8 cellular contexts compared by ENCODE assay signal in the genomic region with DNA sequence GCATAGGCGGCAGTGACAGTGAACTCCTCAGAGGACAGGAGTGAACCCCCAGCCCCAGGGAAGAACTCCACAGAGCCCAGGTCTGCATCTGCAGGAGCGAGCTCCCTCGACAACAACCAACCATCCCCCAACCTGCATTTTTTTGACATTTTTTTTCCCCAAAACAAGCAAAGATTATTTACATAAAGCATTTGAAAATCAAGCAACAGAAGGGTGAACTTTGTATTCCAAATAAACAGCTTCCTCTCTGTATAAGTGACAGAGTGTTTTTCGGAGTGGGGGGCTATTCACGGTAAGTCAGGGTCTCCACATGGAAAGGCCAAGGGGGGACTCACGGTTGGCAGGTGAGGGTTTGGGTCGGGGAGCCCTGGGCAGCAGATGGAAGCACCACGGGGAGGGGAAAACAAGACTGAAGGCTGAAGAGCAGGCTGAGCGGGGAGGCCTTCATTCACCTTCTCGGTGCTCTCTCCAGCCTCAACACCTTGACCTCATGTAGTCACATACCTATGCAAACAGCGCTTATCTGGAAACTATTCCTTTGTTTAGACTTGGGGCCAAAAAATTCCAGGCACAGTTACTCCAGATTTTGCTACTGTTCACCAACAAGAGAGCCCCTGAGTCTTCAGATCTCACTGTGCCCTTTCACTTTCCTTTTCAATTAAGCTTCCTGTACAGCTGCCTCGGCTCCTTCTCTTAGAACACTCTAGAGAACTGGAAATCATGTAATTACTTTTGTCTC. TPM values are rescaled to one million over a fixed set of nuclear protein-coding genes. Genes with fewer than 3 reads are reported as not detected.
A peak's percentile ranks its signal among the peaks of the same experiment; 100 is the strongest.
DNase-seq lines count a peak whose midpoint lies in the region; ATAC-seq and TF ChIP-seq lines count a peak whose summit lies in the region.

No MANE protein-coding gene starts in this region.

- peaks cover 86 to 98% (median 97%) of the 10 kb centered on the region in 10 experiments for H3K4me1 ChIP-seq in BLaER1 treated with 17β-estradiol and CSF1 and Interleukin-3, amounts not matched to agents 10 nM and 100 nM
- peaks cover 17 to 91% (median 51%) of the 10 kb centered on the region in 3 donors for H3K4me1 ChIP-seq in esophagus squamous epithelium

- DNase-seq in Kasumi-1 (lab: John Stamatoyannopoulos, UW) (peak; percentile 68 to 79), esophagus squamous epithelium (lab: John Stamatoyannopoulos, UW) (no peak), T1000 (lab: John Stamatoyannopoulos, UW) (no peak), amniotic stem cell (lab: John Stamatoyannopoulos, UW) (no peak)
- DNase-seq in activated CD8-positive, alpha-beta memory T cell treated with anti-CD3 and anti-CD28 coated beads, Interleukin-2, amount 10 ng/mL, durations not matched to agents 7 days and 5 days = peak; percentile 51
- DNase-seq in natural killer cell treated with Interleukin-12 subunit alpha and Interleukin-12 subunit beta and Interleukin-15 and Interleukin-18, amount 100 ng/mL, for 72 hours (ENCODE audit: low spot score) = no peak

- peak overlapping the region; percentile 79 to 97 (median 92) for H3K4me2 ChIP-seq in BLaER1 treated with 17β-estradiol and CSF1 and Interleukin-3, amounts not matched to agents 10 nM and 100 nM

- H3K9me3 Mint-ChIP-seq in activated CD8-positive, alpha-beta memory T cell treated with anti-CD3 and anti-CD28 coated beads, Interleukin-2, amount 10 ng/mL, durations not matched to agents 7 days and 5 days (ENCODE audit: low read depth) = no peaks in the 10 kb centered on the region
- H3K9me3 Mint-ChIP-seq in natural killer cell treated with Interleukin-12 subunit alpha and Interleukin-12 subunit beta and Interleukin-15 and Interleukin-18, amount 100 ng/mL, for 72 hours = no peaks in the 10 kb centered on the region

- H3K4me3 Mint-ChIP-seq in activated CD8-positive, alpha-beta memory T cell treated with anti-CD3 and anti-CD28 coated beads, Interleukin-2, amount 10 ng/mL, durations not matched to agents 7 days and 5 days = peak overlapping the region; percentile 92
- H3K4me3 Mint-ChIP-seq in natural killer cell treated with Interleukin-12 subunit alpha and Interleukin-12 subunit beta and Interleukin-15 and Interleukin-18, amount 100 ng/mL, for 72 hours = peak overlapping the region; percentile 75

- WGBS in esophagus squamous epithelium, 2 donors = 12 to 15% methylated on average over 12 of the region's 12 CpGs

- H3K9ac ChIP-seq in BLaER1 treated with 17β-estradiol and CSF1 and Interleukin-3, amounts not matched to agents 10 nM and 100 nM = peak overlapping the region; percentile 75 to 84 (median 81)

- no peaks in the 10 kb centered on the region for H3K9me3 ChIP-seq in BLaER1 treated with 17β-estradiol and CSF1 and Interleukin-3, amounts not matched to agents 10 nM and 100 nM (replicated peaks in 1 of 11)
- no peaks in the 10 kb centered on the region for H3K9me3 ChIP-seq in esophagus squamous epithelium

- 0 out of 22 replicates have a peak, but pooled peaks cover 0 to 5% (median 0%) of the 10 kb centered on the region in 11 experiments for H4K20me1 ChIP-seq in BLaER1 treated with 17β-estradiol and CSF1 and Interleukin-3, amounts not matched to agents 10 nM and 100 nM

- no peaks in the 10 kb centered on the region for H3K27me3 ChIP-seq in BLaER1 treated with 17β-estradiol and CSF1 and Interleukin-3, amounts not matched to agents 10 nM and 100 nM
- no peaks in the 10 kb centered on the region for H3K27me3 ChIP-seq in esophagus squamous epithelium

- H3K27me3 Mint-ChIP-seq in activated CD8-positive, alpha-beta memory T cell treated with anti-CD3 and anti-CD28 coated beads, Interleukin-2, amount 10 ng/mL, durations not matched to agents 7 days and 5 days = peaks cover 3% of the 10 kb centered on the region
- peaks cover 4 to 13% of the 10 kb centered on the region in 2 donors for H3K27me3 Mint-ChIP-seq in natural killer cell treated with Interleukin-12 subunit alpha and Interleukin-12 subunit beta and Interleukin-15 and Interleukin-18, amount 100 ng/mL, for 72 hours

- ATAC-seq in GM19351 (IDR thresholded peaks at IDR 0.05; ENCODE audit: unreplicated experiment) = peak; percentile 69
- ATAC-seq in activated CD8-positive, alpha-beta memory T cell treated with anti-CD3 and anti-CD28 coated beads, Interleukin-2, amount 10 ng/mL, durations not matched to agents 7 days and 5 days = peak; percentile 93
- peak; percentile 80 to 88 for ATAC-seq in natural killer cell treated with Interleukin-12 subunit alpha and Interleukin-12 subunit beta and Interleukin-15 and Interleukin-18, amount 100 ng/mL, for 72 hours

- H3K36me3 Mint-ChIP-seq in activated CD8-positive, alpha-beta memory T cell treated with anti-CD3 and anti-CD28 coated beads, Interleukin-2, amount 10 ng/mL, durations not matched to agents 7 days and 5 days = peaks cover 3% of the 10 kb centered on the region
- no peaks in the 10 kb centered on the region for H3K36me3 Mint-ChIP-seq in natural killer cell treated with Interleukin-12 subunit alpha and Interleukin-12 subunit beta and Interleukin-15 and Interleukin-18, amount 100 ng/mL, for 72 hours

- H3K36me3 ChIP-seq in BLaER1 treated with 17β-estradiol and CSF1 and Interleukin-3, amounts not matched to agents 10 nM and 100 nM = no peaks in the 10 kb centered on the region
- H3K36me3 ChIP-seq in esophagus squamous epithelium = no peaks in the 10 kb centered on the region

- peak overlapping the region; percentile 78 to 90 (median 86) for H3K27ac ChIP-seq in BLaER1 treated with 17β-estradiol and CSF1 and Interleukin-3, amounts not matched to agents 10 nM and 100 nM
- H3K27ac ChIP-seq in esophagus squamous epithelium = peak overlapping the region; percentile 86 to 90 (median 89)

- TF ChIP-seq CTCF in esophagus squamous epithelium (IDR thresholded peaks at IDR 0.05) = no peak

- H3K27ac Mint-ChIP-seq in activated CD8-positive, alpha-beta memory T cell treated with anti-CD3 and anti-CD28 coated beads, Interleukin-2, amount 10 ng/mL, durations not matched to agents 7 days and 5 days = peak overlapping the region; percentile 97
- peak overlapping the region; percentile 81 to 96 for H3K27ac Mint-ChIP-seq in natural killer cell treated with Interleukin-12 subunit alpha and Interleukin-12 subunit beta and Interleukin-15 and Interleukin-18, amount 100 ng/mL, for 72 hours

- TF ChIP-seq POLR2A in esophagus squamous epithelium (IDR thresholded peaks at IDR 0.05) = no peak

- H3K4me1 Mint-ChIP-seq in activated CD8-positive, alpha-beta memory T cell treated with anti-CD3 and anti-CD28 coated beads, Interleukin-2, amount 10 ng/mL, durations not matched to agents 7 days and 5 days = peaks cover 58% of the 10 kb centered on the region
- H3K4me1 Mint-ChIP-seq in natural killer cell treated with Interleukin-12 subunit alpha and Interleukin-12 subunit beta and Interleukin-15 and Interleukin-18, amount 100 ng/mL, for 72 hours (ENCODE audit: low read depth in 2 of 2) = peaks cover 14 to 37% of the 10 kb centered on the region in 2 donors

- CTCF ChIA-PET in activated CD8-positive, alpha-beta memory T cell treated with anti-CD3 and anti-CD28 coated beads, Interleukin-2, amount 10 ng/mL, durations not matched to agents 7 days and 5 days (lab: Charles Lee) = interaction anchor here (0.5 to 3.1 kb wide), 10 partner anchors 12 to 191 kb away, joined by 3 to 17 read pairs (median 3); a partner anchor contains a TSS

- peak overlapping the region; percentile 48 to 67 (median 57) for H3K4me3 ChIP-seq in BLaER1 treated with 17β-estradiol and CSF1 and Interleukin-3, amounts not matched to agents 10 nM and 100 nM
- peak overlapping the region; percentile 23 to 63 (median 44) for H3K4me3 ChIP-seq in esophagus squamous epithelium

- intact Hi-C loops in esophagus squamous epithelium (cut with DNase I) = no loop called here

RNA-seq across cellular contexts. Expression of a gene that starts 27.6 kb away (rescaled TPM):
- total RNA-seq in activated CD8-positive, alpha-beta memory T cell treated with anti-CD3 and anti-CD28 coated beads, Interleukin-2, amount 10 ng/mL, durations not matched to agents 7 days and 5 days = 10 to 100 TPM in 1 of 2 experiments, 1 to 10 TPM in 1; 6.4 to 10.7 TPM
- 10 to 100 TPM; 13.6 to 21.2 (median 15.6) TPM for total RNA-seq in esophagus squamous epithelium
- total RNA-seq in natural killer cell treated with Interleukin-12 subunit alpha and Interleukin-12 subunit beta and Interleukin-15 and Interleukin-18, amount 100 ng/mL, for 72 hours = 1 to 10 TPM; 1.4 to 2.2 TPM

RNA-seq across cellular contexts. Expression of a gene that starts 47.1 kb away (rescaled TPM):
- total RNA-seq in activated CD8-positive, alpha-beta memory T cell treated with anti-CD3 and anti-CD28 coated beads, Interleukin-2, amount 10 ng/mL, durations not matched to agents 7 days and 5 days = 10 to 100 TPM; 10.8 to 13.4 TPM
- 1 to 10 TPM; 4.7 to 9.2 (median 5.4) TPM for total RNA-seq in esophagus squamous epithelium
- total RNA-seq in natural killer cell treated with Interleukin-12 subunit alpha and Interleukin-12 subunit beta and Interleukin-15 and Interleukin-18, amount 100 ng/mL, for 72 hours = 10 to 100 TPM; 12.9 to 22.1 TPM

Comparison
In these comparisons a context has a peak if more than half of its experiments do, and no peak if none do; other contexts are left out.
1. DNase-seq: peak in Kasumi-1 (2 of 2) and activated CD8-positive, alpha-beta memory T cell treated with anti-CD3 and anti-CD28 coated beads, Interleukin-2, amount 10 ng/mL, durations not matched to agents 7 days and 5 days (single experiment); none in esophagus squamous epithelium (single experiment), natural killer cell treated with Interleukin-12 subunit alpha and Interleukin-12 subunit beta and Interleukin-15 and Interleukin-18, amount 100 ng/mL, for 72 hours (single experiment), T1000 (single experiment) and amniotic stem cell (single experiment).
2. Peak in every context shown above with its lines, with median percentiles within 50 percentile points of each other: ATAC-seq.